ENCODE assay signal across 17 cellular contexts in the genomic region with DNA sequence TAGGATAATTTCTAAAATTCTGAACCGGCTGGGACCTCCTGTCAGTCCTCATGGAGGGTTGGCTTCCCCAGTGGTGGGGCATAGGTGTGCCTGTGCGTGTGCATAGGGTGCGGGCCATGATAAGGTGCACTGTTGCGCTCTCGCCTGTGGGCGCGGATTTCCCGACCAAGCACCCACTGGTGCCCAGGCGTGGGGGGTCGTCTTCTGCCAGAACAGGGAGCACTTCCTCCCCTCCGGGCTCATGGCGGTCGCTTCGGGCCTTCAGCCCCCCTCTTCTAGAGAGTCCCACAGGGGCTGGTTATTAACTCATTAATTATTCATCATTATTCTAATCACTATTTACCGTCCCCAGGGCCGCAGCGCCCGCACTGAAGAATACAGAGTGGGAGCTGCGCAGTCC. TPM values are rescaled to one million over a fixed set of nuclear protein-coding genes. Genes with fewer than 3 reads are reported as not detected.
DNase-seq lines count a peak whose midpoint lies in the region; ATAC-seq, FAIRE-seq and TF ChIP-seq lines count a peak whose summit lies in the region.
"Had no signal": no experiment of that assay in that cellular context is flagged by ENCODE, and none has a peak within 500 bp of the region (broad histone marks: within the 10 kb centered on the region; RNA-seq: fewer than 3 reads in every experiment).

No MANE protein-coding gene starts in this region.

- H3K27ac ChIP-seq in K562 (ENCODE audit: extremely low read depth, low read depth, low read length), result no peak overlapping the region
- H3K27ac ChIP-seq in sigmoid colon, result no peak overlapping the region
- H3K27ac ChIP-seq: A549, C4-2B had no signal

- POLR2A ChIA-PET in K562 (lab: Yijun Ruan, JAX), result interaction anchor here (0.7 to 1.4 kb wide), 6 partner anchors 8 to 67 kb away, joined by 3 to 10 read pairs (median 4); partner anchors contain the start of gene TROAP

- BruUV-seq in K562 (replicated peaks; lab: Mats Ljungman, UMichigan), result no TSS peak

- H3K4me1 Mint-ChIP-seq in neural crest cell, result peaks cover 33% of the 10 kb centered on the region

- DNase-seq in K562 (ENCODE audit: extremely low read depth in 1 of 4, low spot score in 3 of 4), result no peak
- no peak for DNase-seq in neural crest cell (ENCODE audit: low read depth, low spot score)
- DNase-seq in sigmoid colon, result peak; percentile 24
- no peak for DNase-seq in effector CD8-positive, alpha-beta T cell (lab: John Stamatoyannopoulos, UW)
- DNase-seq in activated T-cell treated with anti-CD3 and anti-CD28 coated beads, Interleukin-2, amount 50 U/mL, for 48 hours, result no peak
- no peak for DNase-seq in HuH-7 (ENCODE audit: low spot score)
- DNase-seq: BE2C; CD4-positive, alpha-beta memory T cell; DMS153; DMS79 treated with DMSO at 0.1 percent for 48 hours; EL had no signal

- H3K4me3 Mint-ChIP-seq in neural crest cell, result peak overlapping the region; percentile 11

- peaks cover 11 to 41% of the 10 kb centered on the region in 2 experiments for H3K4me1 ChIP-seq in K562 (replicated peaks in 1 of 2; ENCODE audit: control insufficient read depth in 2 of 2, insufficient read depth in 2 of 2, low read length in 2 of 2)
- H3K4me1 ChIP-seq in sigmoid colon, result peaks cover 0 to 33% (median 23%) of the 10 kb centered on the region in 4 donors

- no peaks in the 10 kb centered on the region for H3K36me3 Mint-ChIP-seq in neural crest cell (ENCODE audit: low read depth)
- H3K36me3 Mint-ChIP-seq: CD4-positive, alpha-beta memory T cell had no signal

- no peak for FAIRE-seq in K562 (lab: Jason Lieb, UNC)
- FAIRE-seq: A549, G401.6, GM12891 had no signal

- TF ChIP-seq EP300 in K562 (IDR thresholded peaks at IDR 0.05; ENCODE audit: low read length) (no peak), sigmoid colon (IDR thresholded peaks at IDR 0.05) (no peak)

- TF ChIP-seq RAD21 in K562 (CRISPR knock-in tag; conservative IDR thresholded peaks at IDR 0.05 in 1 of 2, IDR thresholded peaks at IDR 0.05 in 1 of 2), result no peak

- TF ChIP-seq CTCF in K562 (IDR thresholded peaks at IDR 0.05 in 2 of 3, conservative IDR thresholded peaks at IDR 0.05 in 1 of 3; ENCODE audit: insufficient read depth in 2 of 3, low read depth in 1 of 3, low read length in 3 of 3) (no peak), neural crest cell (conservative IDR thresholded peaks at IDR 0.05) (no peak), sigmoid colon (IDR thresholded peaks at IDR 0.05) (no peak)

- H4K20me1 ChIP-seq in K562 (replicated peaks; ENCODE audit: control insufficient read depth, insufficient read depth, low read length), result no peaks in the 10 kb centered on the region

- H3K9ac ChIP-seq in K562 (ENCODE audit: insufficient read depth in 1 of 2, low read depth in 2 of 2, low read length in 2 of 2), result no peak overlapping the region

- H3K4me3 ChIP-seq in K562 (no peak overlapping the region), sigmoid colon (no peak overlapping the region)
- H3K4me3 ChIP-seq: A549 had no signal

- peaks cover 3% of the 10 kb centered on the region for H3K9me1 ChIP-seq in K562 (ENCODE audit: control insufficient read depth, insufficient read depth, low read length)

- H3K27me3 Mint-ChIP-seq in neural crest cell (ENCODE audit: low read depth), result peaks cover 51% of the 10 kb centered on the region

- H3K36me3 ChIP-seq in K562 (ENCODE audit: control insufficient read depth, insufficient read depth, low read length), result peaks cover 27% of the 10 kb centered on the region; the same call in 2 of the 3 replicates
- H3K36me3 ChIP-seq in sigmoid colon, result no peaks in the 10 kb centered on the region

- no peak overlapping the region for H2AFZ ChIP-seq in K562 (ENCODE audit: low read depth, low read length)

- intact Hi-C loops in K562 (cut with micrococcal nuclease) (no loop called here), sigmoid colon (cut with DNase I) (no loop called here)

- H3K9me3 Mint-ChIP-seq in neural crest cell, result no peaks in the 10 kb centered on the region

- CTCF ChIA-PET in K562 (lab: Yijun Ruan, JAX; ENCODE audit: low intra/inter-chr PET ratio), result interaction anchor here (0.7 to 1.3 kb wide), 2 partner anchors 8 to 46 kb away, joined by 3 to 4 read pairs; no protein-coding TSS in a partner anchor

- H3K27me3 ChIP-seq in K562 (ENCODE audit: control insufficient read depth in 2 of 2, insufficient read depth in 2 of 2, low read length in 2 of 2) (no peaks in the 10 kb centered on the region), sigmoid colon (peaks cover 37 to 91% (median 58%) of the 10 kb centered on the region in 3 donors)

- TF ChIP-seq POLR2A in K562 (conservative IDR thresholded peaks at IDR 0.05), result no peak
- no peak for TF ChIP-seq POLR2A in sigmoid colon (IDR thresholded peaks at IDR 0.05)

- in situ Hi-C loops in K562 (cut with MboI), result no loop called here

- no peak overlapping the region for H3K4me2 ChIP-seq in K562 (ENCODE audit: insufficient read depth, low read length)
- H3K4me2 ChIP-seq: A549 had no signal

- ATAC-seq in K562, result no peak
- ATAC-seq: A549, HCT116 had no signal

- no peaks in the 10 kb centered on the region for H3K79me2 ChIP-seq in K562 (ENCODE audit: control insufficient read depth, insufficient read depth, low read length)

- H3K9me3 ChIP-seq in K562 (replicated peaks; ENCODE audit: control insufficient read depth, insufficient read depth, low read depth, low read length) (no peaks in the 10 kb centered on the region), sigmoid colon (no peaks in the 10 kb centered on the region)
- H3K9me3 ChIP-seq: A549, BE2C had no signal

- 88% methylated on average over 11 of the region's 19 CpGs for WGBS in K562 (ENCODE audit: insufficient coverage, low coverage, missing lambda C conversion rate)
- WGBS in sigmoid colon, 2 donors, result 43 to 57% methylated on average over 19 of the region's 19 CpGs

- no peak overlapping the region for H3K27ac Mint-ChIP-seq in neural crest cell (ENCODE audit: unreplicated experiment)
- H3K27ac Mint-ChIP-seq: CD4-positive, alpha-beta memory T cell had no signal

RNA-seq across cellular contexts. Expression of gene C1QL4, which starts 2.8 kb away (rescaled TPM):
- total RNA-seq in K562 (2011; cell fraction: chromatin; rRNA removed; ENCODE audit: low replicate concordance), result 0.77 and 1.9 TPM in 2 replicates
- total RNA-seq in K562 (2011; cell fraction: nucleolus; rRNA removed), result 2.7 and 2.8 TPM in 2 replicates
- total RNA-seq in K562 (2011; cell fraction: nucleoplasm; rRNA removed), result 1.3 and 1.9 TPM in 2 replicates
- total RNA-seq in K562 (2014; rRNA removed) (2.0 and 2.1 TPM in 2 replicates), K562 (2014; rRNA removed; fragmentation: Illumina TruSeq; extraction: Trizol) (0.10 and 0.15 TPM in 2 replicates), K562 (2015; rRNA removed; fragmentation: Illumina TruSeq; extraction: Trizol) (0.14 and 0.23 TPM in 2 replicates), K562 (2021) (1.4 and 1.5 TPM in 2 replicates), neural crest cell (0.63 and 0.80 TPM in 2 replicates), sigmoid colon (not detected)
- polyA plus RNA-seq in K562 (2011; rRNA removed) (0.35 and 0.81 TPM in 2 replicates), K562 (2014; fragmentation: Illumina TruSeq; extraction: Trizol) (0.31 and 0.61 TPM in 2 replicates), K562 (2014; fragmentation: Nextera tagmentation; extraction: Ambion mirVana) (under 1 TPM; 0.08 to 0.10 TPM), K562 (2014; rRNA removed) (1.2 and 1.3 TPM in 2 replicates), sigmoid colon (under 1 TPM in 1 of 3 donors, not detected in 2; 0.03 TPM)
- polyA plus RNA-seq in K562 (2011; cell fraction: cytosol; rRNA removed), result 0.75 and 1.8 TPM in 2 replicates
- 2.0 and 2.9 TPM in 2 replicates for polyA plus RNA-seq in K562 (2011; cell fraction: nucleus; rRNA removed)
- 0.64 and 1.00 TPM in 2 replicates for polyA plus RNA-seq in K562 (2012)
- polyA minus RNA-seq in K562 (2011; rRNA and poly(A)+ RNA removed), result 0.18 TPM in 1 of 2 replicates, not detected in the other
- polyA minus RNA-seq in K562 (2011; cell fraction: cytosol; rRNA and poly(A)+ RNA removed), result 0.38 and 1.0 TPM in 2 replicates
- polyA minus RNA-seq in K562 (2011; cell fraction: nucleus; rRNA and poly(A)+ RNA removed), result 0.94 and 1.00 TPM in 2 replicates
- total RNA-seq: CD4-positive, alpha-beta memory T cell had no signal
- polyA plus RNA-seq: AG04450; CD4-positive, alpha-beta memory T cell had no signal

RNA-seq across cellular contexts. Expression of gene TROAP, which starts 11.2 kb away (rescaled TPM):
- 116 and 289 TPM in 2 replicates for total RNA-seq in K562 (2011; cell fraction: chromatin; rRNA removed; ENCODE audit: low replicate concordance)
- total RNA-seq in K562 (2011; cell fraction: nucleolus; rRNA removed), result 173 and 178 TPM in 2 replicates
- 141 and 151 TPM in 2 replicates for total RNA-seq in K562 (2011; cell fraction: nucleoplasm; rRNA removed)
- total RNA-seq in K562 (2014; rRNA removed) (60.4 and 60.8 TPM in 2 replicates), K562 (2014; rRNA removed; fragmentation: Illumina TruSeq; extraction: Trizol) (39.0 and 56.5 TPM in 2 replicates), K562 (2015; rRNA removed; fragmentation: Illumina TruSeq; extraction: Trizol) (59.2 and 59.8 TPM in 2 replicates), K562 (2021) (72.9 and 83.0 TPM in 2 replicates), neural crest cell (88.0 and 91.2 TPM in 2 replicates), sigmoid colon (under 1 TPM in 1 of 4 donors, not detected in 3; 0.36 TPM)
- polyA plus RNA-seq in K562 (2011; rRNA removed) (46.4 and 61.0 TPM in 2 replicates), K562 (2014; fragmentation: Illumina TruSeq; extraction: Trizol) (171 and 183 TPM in 2 replicates), K562 (2014; fragmentation: Nextera tagmentation; extraction: Ambion mirVana) (10 to 100 TPM; 52.1 to 53.7 TPM), K562 (2014; rRNA removed) (101 and 112 TPM in 2 replicates), sigmoid colon (10 to 100 TPM in 1 of 3 donors, 1 to 10 TPM in 2; 4.8 to 25.7 (median 5.1) TPM)
- 34.7 and 45.0 TPM in 2 replicates for polyA plus RNA-seq in K562 (2011; cell fraction: cytosol; rRNA removed)
- 167 and 238 TPM in 2 replicates for polyA plus RNA-seq in K562 (2011; cell fraction: nucleus; rRNA removed)
- 67.5 and 72.2 TPM in 2 replicates for polyA plus RNA-seq in K562 (2012)
- polyA minus RNA-seq in K562 (2011; rRNA and poly(A)+ RNA removed), result 26.0 and 27.1 TPM in 2 replicates
- polyA minus RNA-seq in K562 (2011; cell fraction: cytosol; rRNA and poly(A)+ RNA removed), result 28.1 and 36.8 TPM in 2 replicates
- polyA minus RNA-seq in K562 (2011; cell fraction: nucleus; rRNA and poly(A)+ RNA removed), result 70.8 and 123 TPM in 2 replicates

RNA-seq across cellular contexts. Expression of gene DNAJC22, which starts 12.5 kb away (rescaled TPM):
- 2.1 and 4.9 TPM in 2 replicates for total RNA-seq in K562 (2011; cell fraction: chromatin; rRNA removed; ENCODE audit: low replicate concordance)
- 2.0 and 2.3 TPM in 2 replicates for total RNA-seq in K562 (2011; cell fraction: nucleolus; rRNA removed)
- 1.7 and 2.2 TPM in 2 replicates for total RNA-seq in K562 (2011; cell fraction: nucleoplasm; rRNA removed)
- total RNA-seq in K562 (2014; rRNA removed) (0.50 and 0.69 TPM in 2 replicates), K562 (2014; rRNA removed; fragmentation: Illumina TruSeq; extraction: Trizol) (0.47 and 0.99 TPM in 2 replicates), K562 (2015; rRNA removed; fragmentation: Illumina TruSeq; extraction: Trizol) (0.40 and 0.45 TPM in 2 replicates), K562 (2021) (0.62 and 0.69 TPM in 2 replicates), neural crest cell (0.32 and 0.35 TPM in 2 replicates), sigmoid colon (under 1 TPM in 3 of 4 donors, not detected in 1; under 0.01 to 0.28 (median 0.16) TPM)
- polyA plus RNA-seq in K562 (2011; rRNA removed) (0.83 and 1.2 TPM in 2 replicates), K562 (2014; fragmentation: Illumina TruSeq; extraction: Trizol) (0.36 and 0.61 TPM in 2 replicates), K562 (2014; fragmentation: Nextera tagmentation; extraction: Ambion mirVana) (under 1 TPM; 0.10 to 0.15 TPM), K562 (2014; rRNA removed) (0.36 and 0.98 TPM in 2 replicates), sigmoid colon (10 to 100 TPM in 1 of 3 donors, 1 to 10 TPM in 2; 4.6 to 12.8 (median 7.8) TPM)
- polyA plus RNA-seq in K562 (2011; cell fraction: cytosol; rRNA removed), result 0.80 and 0.89 TPM in 2 replicates
- polyA plus RNA-seq in K562 (2011; cell fraction: nucleus; rRNA removed), result 0.98 and 2.8 TPM in 2 replicates
- polyA plus RNA-seq in K562 (2012), result 0.30 and 0.51 TPM in 2 replicates
- polyA minus RNA-seq in K562 (2011; rRNA and poly(A)+ RNA removed), result 0.57 and 0.84 TPM in 2 replicates
- polyA minus RNA-seq in K562 (2011; cell fraction: cytosol; rRNA and poly(A)+ RNA removed), result 0.73 and 0.95 TPM in 2 replicates
- 0.33 and 0.67 TPM in 2 replicates for polyA minus RNA-seq in K562 (2011; cell fraction: nucleus; rRNA and poly(A)+ RNA removed)
- total RNA-seq: CD4-positive, alpha-beta memory T cell had no signal
- polyA plus RNA-seq: CD4-positive, alpha-beta memory T cell had no signal

RNA-seq across cellular contexts. Expression of gene SPATS2, which starts 33.0 kb away (rescaled TPM):
- 49.5 and 94.9 TPM in 2 replicates for total RNA-seq in K562 (2011; cell fraction: chromatin; rRNA removed; ENCODE audit: low replicate concordance)
- 28.2 and 31.3 TPM in 2 replicates for total RNA-seq in K562 (2011; cell fraction: nucleolus; rRNA removed)
- total RNA-seq in K562 (2011; cell fraction: nucleoplasm; rRNA removed), result 38.9 and 51.6 TPM in 2 replicates
- total RNA-seq in K562 (2014; rRNA removed), result 9.7 and 12.5 TPM in 2 replicates
- 18.3 and 20.3 TPM in 2 replicates for total RNA-seq in K562 (2014; rRNA removed; fragmentation: Illumina TruSeq; extraction: Trizol)
- 17.8 and 17.9 TPM in 2 replicates for total RNA-seq in K562 (2015; rRNA removed; fragmentation: Illumina TruSeq; extraction: Trizol)
- total RNA-seq in K562 (2021), result 14.6 and 16.3 TPM in 2 replicates
- polyA plus RNA-seq in K562 (2011; rRNA removed), result 30.0 and 48.2 TPM in 2 replicates
- 20.0 and 25.0 TPM in 2 replicates for polyA plus RNA-seq in K562 (2011; cell fraction: cytosol; rRNA removed)
- polyA plus RNA-seq in K562 (2011; cell fraction: nucleus; rRNA removed), result 17.1 and 18.6 TPM in 2 replicates
- polyA plus RNA-seq in K562 (2012), result 14.7 and 16.8 TPM in 2 replicates
- 22.6 and 25.3 TPM in 2 replicates for polyA plus RNA-seq in K562 (2014; fragmentation: Illumina TruSeq; extraction: Trizol)
- polyA plus RNA-seq in K562 (2014; fragmentation: Nextera tagmentation; extraction: Ambion mirVana), result 1 to 10 TPM; 5.4 to 8.7 TPM
- 14.9 and 17.5 TPM in 2 replicates for polyA plus RNA-seq in K562 (2014; rRNA removed)
- 41.3 and 51.6 TPM in 2 replicates for polyA minus RNA-seq in K562 (2011; rRNA and poly(A)+ RNA removed)
- 15.9 and 27.9 TPM in 2 replicates for polyA minus RNA-seq in K562 (2011; cell fraction: cytosol; rRNA and poly(A)+ RNA removed)
- 12.3 and 24.8 TPM in 2 replicates for polyA minus RNA-seq in K562 (2011; cell fraction: nucleus; rRNA and poly(A)+ RNA removed)
- 45.2 and 45.7 TPM in 2 replicates for total RNA-seq in neural crest cell
- total RNA-seq in sigmoid colon, result 10 to 100 TPM; 10.3 to 32.1 (median 13.4) TPM
- 10 to 100 TPM in 2 of 3 donors, 1 to 10 TPM in 1; 6.9 to 13.8 (median 11.0) TPM for polyA plus RNA-seq in sigmoid colon

RNA-seq across cellular contexts. Expression of gene PRPH, which starts 39.3 kb away (rescaled TPM):
- total RNA-seq in K562 (2011; cell fraction: chromatin; rRNA removed; ENCODE audit: low replicate concordance), result not detected in 2 replicates
- 0.13 and 0.67 TPM in 2 replicates for total RNA-seq in K562 (2011; cell fraction: nucleolus; rRNA removed)
- total RNA-seq in K562 (2011; cell fraction: nucleoplasm; rRNA removed), result 0.81 TPM in 1 of 2 replicates, not detected in the other
- total RNA-seq in K562 (2014; rRNA removed) (0.27 and 1.3 TPM in 2 replicates), K562 (2014; rRNA removed; fragmentation: Illumina TruSeq; extraction: Trizol) (0.36 and 0.51 TPM in 2 replicates), K562 (2015; rRNA removed; fragmentation: Illumina TruSeq; extraction: Trizol) (0.41 TPM in 1 of 2 replicates, not detected in the other), K562 (2021) (0.81 and 1.6 TPM in 2 replicates), neural crest cell (0.70 and 1.3 TPM in 2 replicates), sigmoid colon (10 to 100 TPM; 19.7 to 56.2 (median 38.6) TPM)
- polyA plus RNA-seq in K562 (2011; rRNA removed) (0.71 and 1.4 TPM in 2 replicates), K562 (2014; fragmentation: Illumina TruSeq; extraction: Trizol) (0.97 and 1.3 TPM in 2 replicates), K562 (2014; fragmentation: Nextera tagmentation; extraction: Ambion mirVana) (1 to 10 TPM; 1.8 to 1.9 TPM), K562 (2014; rRNA removed) (1.3 TPM in 2 replicates), sigmoid colon (10 to 100 TPM in 1 of 3 donors, 1 to 10 TPM in 1, under 1 TPM in 1; 0.46 to 31.8 (median 2.4) TPM)
- polyA plus RNA-seq in K562 (2011; cell fraction: cytosol; rRNA removed), result 1.2 and 2.7 TPM in 2 replicates
- polyA plus RNA-seq in K562 (2011; cell fraction: nucleus; rRNA removed), result 0.65 and 1.4 TPM in 2 replicates
- polyA plus RNA-seq in K562 (2012), result 1.1 and 4.3 TPM in 2 replicates
- 0.84 TPM in 1 of 2 replicates, not detected in the other for polyA minus RNA-seq in K562 (2011; rRNA and poly(A)+ RNA removed)
- polyA minus RNA-seq in K562 (2011; cell fraction: cytosol; rRNA and poly(A)+ RNA removed), result not detected in 2 replicates
- polyA minus RNA-seq in K562 (2011; cell fraction: nucleus; rRNA and poly(A)+ RNA removed), result not detected in 2 replicates
- polyA plus RNA-seq: AG04450 had no signal

Comparison
In these comparisons a context has a peak if more than half of its experiments do, and no peak if none do; other contexts are left out.
1. RNA of gene TROAP, which starts 11.2 kb away (total RNA-seq): 88.0 to 91.2 TPM in neural crest cell and 39.0 to 289 TPM in K562; 0.36 TPM in sigmoid colon; every median in the first group is over 10 times any median in the second.